Comparison of ENCODE assay signal across 8 cellular contexts in genomic region chr1:75203415-75204277, GRCh38.
A peak's percentile ranks its signal among the peaks of the same experiment; 100 is the strongest.
DNase-seq lines count a peak whose midpoint lies in the region; ATAC-seq and TF ChIP-seq lines count a peak whose summit lies in the region.

No MANE protein-coding gene starts in this region.

- intact Hi-C loops in Caco-2 (cut with micrococcal nuclease; ENCODE audit: unreplicated experiment), result loop anchor here (1.0 kb wide), 3 partner anchors 150 to 431 kb away; no protein-coding TSS in a partner anchor

- H3K4me1 Mint-ChIP-seq in Caco-2 (ENCODE audit: low read depth, unreplicated experiment), result no peaks in the 10 kb centered on the region
- H3K4me1 Mint-ChIP-seq in brain, result peaks cover 7% of the 10 kb centered on the region

- CTCF ChIA-PET in Caco-2 (lab: Charles Lee), result no interaction called here

- ATAC-seq in GM18907 (IDR thresholded peaks at IDR 0.05; ENCODE audit: unreplicated experiment) (peak; percentile 95), HG03095 (IDR thresholded peaks at IDR 0.05; ENCODE audit: unreplicated experiment) (peak; percentile 87)

- POLR2A ChIA-PET in Caco-2 (lab: Charles Lee), result no interaction called here

- no peak overlapping the region for H3K4me3 ChIP-seq in Caco-2 (ENCODE audit: low read depth, low read length)

- H3K4me3 Mint-ChIP-seq in Caco-2 (ENCODE audit: unreplicated experiment) (no peak overlapping the region), brain (no peak overlapping the region)

- DNase-seq in Caco-2 (peak in 1 of 2 experiments; percentile 11), NCI-H2227 treated with DMSO at 0.1 percent for 48 hours (lab: John Stamatoyannopoulos, UW) (peak; percentile 17), left kidney (ENCODE audit: low read depth, low spot score) (peak; percentile 62), occipital lobe (lab: John Stamatoyannopoulos, UW) (no peak), NCI-H187 treated with DMSO at 0.1 percent for 48 hours (lab: John Stamatoyannopoulos, UW) (no peak)

- no peaks in the 10 kb centered on the region for H3K9me3 Mint-ChIP-seq in Caco-2 (ENCODE audit: unreplicated experiment)
- no peaks in the 10 kb centered on the region for H3K9me3 Mint-ChIP-seq in brain

- no peak overlapping the region for H3K27ac Mint-ChIP-seq in Caco-2 (ENCODE audit: unreplicated experiment)
- H3K27ac Mint-ChIP-seq in brain, result no peak overlapping the region

- H3K4me1 ChIP-seq in Caco-2, result no peaks in the 10 kb centered on the region

- BruUV-seq in Caco-2 (replicated peaks; lab: Mats Ljungman, UMichigan), result no TSS peak

- H3K9me3 ChIP-seq in Caco-2, result no peaks in the 10 kb centered on the region

- H3K36me3 ChIP-seq in Caco-2 (ENCODE audit: control insufficient read depth, insufficient read depth, low read length), result no peaks in the 10 kb centered on the region

- H3K36me3 Mint-ChIP-seq in Caco-2 (ENCODE audit: insufficient read depth, unreplicated experiment), result no peaks in the 10 kb centered on the region
- no peaks in the 10 kb centered on the region for H3K36me3 Mint-ChIP-seq in brain

- H3K27me3 ChIP-seq in Caco-2 (replicated peaks; ENCODE audit: control insufficient read depth, insufficient read depth, low read length), result no peaks in the 10 kb centered on the region

- H3K27me3 Mint-ChIP-seq in Caco-2 (ENCODE audit: insufficient read depth, unreplicated experiment) (no peaks in the 10 kb centered on the region), brain (no peaks in the 10 kb centered on the region)

- TF ChIP-seq CTCF in Caco-2 (IDR thresholded peaks at IDR 0.05; ENCODE audit: insufficient read depth in 1 of 2, low read depth in 1 of 2, low read length in 1 of 2, severe bottlenecking in 1 of 2, unreplicated experiment in 1 of 2) (peak; percentile 55 to 71), brain (conservative IDR thresholded peaks at IDR 0.05) (peak; percentile 98)

Comparison
In these comparisons a context has a peak if more than half of its experiments do, and no peak if none do; other contexts are left out.
1. DNase-seq: peak in NCI-H2227 treated with DMSO at 0.1 percent for 48 hours (single experiment) and left kidney (single experiment); none in occipital lobe (single experiment) and NCI-H187 treated with DMSO at 0.1 percent for 48 hours (single experiment).